Comparison of ENCODE assay signal across 7 cellular contexts in genomic region chr16:23640669-23640958, GRCh38.
A peak's percentile ranks its signal among the peaks of the same experiment; 100 is the strongest.
DNase-seq lines count a peak whose midpoint lies in the region; ATAC-seq lines count a peak whose summit lies in the region.

No MANE protein-coding gene starts in this region.

- H3K9me3 ChIP-seq in mucosa of stomach (ENCODE audit: control insufficient read depth, low read length), result no peaks in the 10 kb centered on the region

- peak overlapping the region; percentile 98 for H3K9ac ChIP-seq in mucosa of stomach (ENCODE audit: low read length)

- no peaks in the 10 kb centered on the region for H3K36me3 ChIP-seq in mucosa of stomach (ENCODE audit: control insufficient read depth, insufficient read depth, low read length)

- ATAC-seq in GM18511 (IDR thresholded peaks at IDR 0.05; ENCODE audit: unreplicated experiment) (peak; percentile 3), GM18907 (IDR thresholded peaks at IDR 0.05; ENCODE audit: unreplicated experiment) (no peak)

- intact Hi-C loops in head of caudate nucleus (cut with DNase I), result loop anchor here (10.0 kb wide), 1 partner anchor 46 kb away; the partner anchor contains the start of gene NDUFAB1

- peaks cover 5% of the 10 kb centered on the region for H3K4me1 ChIP-seq in mucosa of stomach (ENCODE audit: control insufficient read depth, insufficient read depth, low read length)

- no peaks in the 10 kb centered on the region for H3K27me3 ChIP-seq in mucosa of stomach (ENCODE audit: control insufficient read depth, insufficient read depth, low read length)

- peak; percentile 47 for DNase-seq in NAMALWA (ENCODE audit: low spot score)
- peak; percentile 15 for DNase-seq in cerebellar cortex (ENCODE audit: low spot score)
- DNase-seq in NCI-H2171 (lab: John Stamatoyannopoulos, UW), result no peak
- DNase-seq in head of caudate nucleus, result no peak

- peak overlapping the region; percentile 97 for H3K4me3 ChIP-seq in mucosa of stomach (ENCODE audit: low read length)

Comparison
In these comparisons a context has a peak if more than half of its experiments do, and no peak if none do; other contexts are left out.
1. DNase-seq: peak in NAMALWA (single experiment) and cerebellar cortex (single experiment); none in NCI-H2171 (single experiment) and head of caudate nucleus (0 of 42).